13 cellular contexts compared by ENCODE assay signal in genomic region chr1:224274970-224275626, GRCh38.
"Had no signal": no experiment of that assay in that cellular context is flagged by ENCODE, and none has a peak within 500 bp of the region (broad histone marks: within the 10 kb centered on the region; RNA-seq: fewer than 3 reads in every experiment).

No MANE protein-coding gene starts in this region.

- H3K27ac ChIP-seq: cardiac muscle cell, thyroid gland, vagina had no signal

- H3K27me3 ChIP-seq: cardiac muscle cell, thyroid gland, vagina had no signal

- H3K27ac Mint-ChIP-seq: activated CD4-positive, alpha-beta T cell treated with anti-CD3 and anti-CD28 coated beads, Interleukin-2, amount 10 ng/mL, durations not matched to agents 24 days and 14 days; natural killer cell treated with Interleukin-12 subunit alpha and Interleukin-12 subunit beta and Interleukin-15 and Interleukin-18, amount 100 ng/mL, for 72 hours; stimulated activated effector memory CD8-positive, alpha-beta T cell treated with anti-CD3 and anti-CD28 coated beads, Interleukin-12 subunit alpha, Interleukin-12 subunit beta, amount 100 ng/mL, for 72 hours had no signal

- H3K4me1 ChIP-seq: thyroid gland, vagina had no signal

- H3K4me1 Mint-ChIP-seq: stimulated activated effector memory CD8-positive, alpha-beta T cell treated with anti-CD3 and anti-CD28 coated beads, Interleukin-12 subunit alpha, Interleukin-12 subunit beta, amount 100 ng/mL, for 72 hours had no signal

- DNase-seq: activated CD4-positive, alpha-beta T cell treated with anti-CD3 and anti-CD28 coated beads, Interleukin-2, amount 10 ng/mL, durations not matched to agents 24 days and 14 days; activated CD4-positive, CD25-positive, alpha-beta regulatory T cell; activated CD8-positive, alpha-beta memory T cell treated with anti-CD3 and anti-CD28 coated beads for 24 hours; activated naive CD4-positive, alpha-beta T cell treated with anti-CD3 and anti-CD28 coated beads, Interleukin-2, amount 50 U/mL, for 16 hours; islet precursor cell; mammary epithelial cell; nucleus accumbens; thyroid gland had no signal

- ATAC-seq: left lobe of liver; natural killer cell treated with Interleukin-12 subunit alpha and Interleukin-12 subunit beta and Interleukin-15 and Interleukin-18, amount 100 ng/mL, for 72 hours; stimulated activated effector memory CD8-positive, alpha-beta T cell treated with anti-CD3 and anti-CD28 coated beads, Interleukin-12 subunit alpha, Interleukin-12 subunit beta, amount 100 ng/mL, for 72 hours had no signal

- H3K27me3 Mint-ChIP-seq: activated CD4-positive, alpha-beta T cell treated with anti-CD3 and anti-CD28 coated beads, Interleukin-2, amount 10 ng/mL, durations not matched to agents 24 days and 14 days; natural killer cell treated with Interleukin-12 subunit alpha and Interleukin-12 subunit beta and Interleukin-15 and Interleukin-18, amount 100 ng/mL, for 72 hours had no signal

- H3K4me3 Mint-ChIP-seq: activated CD4-positive, alpha-beta T cell treated with anti-CD3 and anti-CD28 coated beads, Interleukin-2, amount 10 ng/mL, durations not matched to agents 24 days and 14 days; natural killer cell treated with Interleukin-12 subunit alpha and Interleukin-12 subunit beta and Interleukin-15 and Interleukin-18, amount 100 ng/mL, for 72 hours; stimulated activated effector memory CD8-positive, alpha-beta T cell treated with anti-CD3 and anti-CD28 coated beads, Interleukin-12 subunit alpha, Interleukin-12 subunit beta, amount 100 ng/mL, for 72 hours had no signal

- H3K9me3 ChIP-seq: thyroid gland, vagina had no signal

- H3K9me3 Mint-ChIP-seq: activated CD4-positive, alpha-beta T cell treated with anti-CD3 and anti-CD28 coated beads, Interleukin-2, amount 10 ng/mL, durations not matched to agents 24 days and 14 days; natural killer cell treated with Interleukin-12 subunit alpha and Interleukin-12 subunit beta and Interleukin-15 and Interleukin-18, amount 100 ng/mL, for 72 hours; stimulated activated effector memory CD8-positive, alpha-beta T cell treated with anti-CD3 and anti-CD28 coated beads, Interleukin-12 subunit alpha, Interleukin-12 subunit beta, amount 100 ng/mL, for 72 hours had no signal

- H3K4me3 ChIP-seq: cardiac muscle cell, thyroid gland, vagina had no signal
